In genomic region chr1:27606708-27607238, GRCh38 we compare ENCODE assay signal across 9 cellular contexts. TPM values are rescaled to one million over a fixed set of nuclear protein-coding genes. Genes with fewer than 3 reads are reported as not detected.
DNase-seq lines count a peak whose midpoint lies in the region; ATAC-seq and TF ChIP-seq lines count a peak whose summit lies in the region.
"Had no signal": no experiment of that assay in that cellular context is flagged by ENCODE, and none has a peak within 500 bp of the region (broad histone marks: within the 10 kb centered on the region; RNA-seq: fewer than 3 reads in every experiment).

No MANE protein-coding gene starts in this region.

- H3K27ac ChIP-seq in naive thymus-derived CD4-positive, alpha-beta T cell (ENCODE audit: low read depth, low read length), result no peak overlapping the region
- H3K27ac ChIP-seq in adrenal gland, result no peak overlapping the region

- POLR2A ChIA-PET in naive thymus-derived CD4-positive, alpha-beta T cell (lab: Charles Lee), result interaction anchor here (0.5 to 18.4 kb wide), 10 partner anchors 50 to 446 kb away, joined by 3 to 338 read pairs (median 4); partner anchors contain the start of genes IFI6 and SYTL1

- H3K4me3 ChIP-seq in naive thymus-derived CD4-positive, alpha-beta T cell (ENCODE audit: low read length), result no peak overlapping the region
- H3K4me3 ChIP-seq in adrenal gland, result no peak overlapping the region

- H3K4me1 ChIP-seq in naive thymus-derived CD4-positive, alpha-beta T cell (ENCODE audit: control insufficient read depth in 2 of 2, insufficient read depth in 2 of 2, low read length in 2 of 2), result peaks cover 31 to 32% of the 10 kb centered on the region in 2 donors
- H3K4me1 ChIP-seq in adrenal gland (replicated peaks in 1 of 2), result peaks cover 3 to 10% of the 10 kb centered on the region in 2 donors

- no peak for TF ChIP-seq POLR2A in adrenal gland (IDR thresholded peaks at IDR 0.05)

- WGBS in adrenal gland, 4 donors, result 68 to 77% (median 72%) methylated on average over 3 of the region's 3 CpGs

- H3K4me3 Mint-ChIP-seq in brain, result peak overlapping the region in 1 of 5 experiments; percentile 56
- H3K4me3 Mint-ChIP-seq in naive thymus-derived CD4-positive, alpha-beta T cell, result peak overlapping the region in 3 of 10 donors; percentile 24 to 94 (median 63)

- in situ Hi-C loops in Caki2 (cut with HindIII; ENCODE audit: low pct_unique_long_range_greater_than_20kb, low sequenced_read_pairs), result no loop called here

- peak; percentile 48 for DNase-seq in Caki2 (ENCODE audit: low read depth)
- DNase-seq in M059J (ENCODE audit: low read depth), result peak; percentile 76
- no peak for DNase-seq in naive thymus-derived CD4-positive, alpha-beta T cell
- DNase-seq in middle frontal gyrus (ENCODE audit: extremely low spot score, low spot score), result no peak
- no peak for DNase-seq in inferior parietal cortex (ENCODE audit: extremely low spot score)
- DNase-seq in adrenal gland, result no peak
- no peak for DNase-seq in GOT3 (lab: John Stamatoyannopoulos, UW)

- intact Hi-C loops in naive thymus-derived CD4-positive, alpha-beta T cell (cut with micrococcal nuclease), result loop anchor here (1.0 to 10.0 kb wide), 10 partner anchors 50 to 310 kb away; partner anchors contain the start of genes GPR3 (in 2 of the 2) and TMEM222 (in 1 of the 2)
- intact Hi-C loops in adrenal gland (cut with DNase I), result loop anchor here (2.0 to 5.0 kb wide), 2 partner anchors 56 kb away; no protein-coding TSS in a partner anchor

- H3K36me3 Mint-ChIP-seq in brain, result no peaks in the 10 kb centered on the region
- H3K36me3 Mint-ChIP-seq in naive thymus-derived CD4-positive, alpha-beta T cell, result peaks cover 0 to 2% (median 0%) of the 10 kb centered on the region in 5 donors

- no peaks in the 10 kb centered on the region for H3K27me3 ChIP-seq in naive thymus-derived CD4-positive, alpha-beta T cell (ENCODE audit: control insufficient read depth in 2 of 2, insufficient read depth in 2 of 2, low read length in 2 of 2)
- H3K27me3 ChIP-seq in adrenal gland, result no peaks in the 10 kb centered on the region

- H3K36me3 ChIP-seq in naive thymus-derived CD4-positive, alpha-beta T cell (ENCODE audit: control insufficient read depth in 2 of 3, insufficient read depth in 3 of 3, low read length in 3 of 3), result peaks cover 0 to 8% (median 0%) of the 10 kb centered on the region in 3 experiments
- no peaks in the 10 kb centered on the region for H3K36me3 ChIP-seq in adrenal gland (replicated peaks in 1 of 2)

- TF ChIP-seq CTCF in brain (conservative IDR thresholded peaks at IDR 0.05), result no peak
- TF ChIP-seq CTCF in adrenal gland (IDR thresholded peaks at IDR 0.05), result no peak

- ATAC-seq in naive thymus-derived CD4-positive, alpha-beta T cell, result no peak
- ATAC-seq: right cardiac atrium had no signal

- H3K9me3 Mint-ChIP-seq in brain, result peaks cover 0 to 2% (median 0%) of the 10 kb centered on the region in 5 experiments
- H3K9me3 Mint-ChIP-seq in naive thymus-derived CD4-positive, alpha-beta T cell, result no peaks in the 10 kb centered on the region

- peaks cover 12% of the 10 kb centered on the region for H3K27me3 Mint-ChIP-seq in brain
- H3K27me3 Mint-ChIP-seq in naive thymus-derived CD4-positive, alpha-beta T cell, result no peaks in the 10 kb centered on the region

- H3K9me3 ChIP-seq in naive thymus-derived CD4-positive, alpha-beta T cell (ENCODE audit: control insufficient read depth in 2 of 3, low read length in 3 of 3), result no peaks in the 10 kb centered on the region
- no peaks in the 10 kb centered on the region for H3K9me3 ChIP-seq in adrenal gland (replicated peaks in 1 of 3)

- H3K27ac Mint-ChIP-seq in brain, result peak overlapping the region; percentile 69 to 91 (median 83)
- H3K27ac Mint-ChIP-seq in naive thymus-derived CD4-positive, alpha-beta T cell, result peak overlapping the region in 8 of 9 donors; percentile 42 to 92 (median 77)

- CTCF ChIA-PET in naive thymus-derived CD4-positive, alpha-beta T cell (lab: Charles Lee), result interaction anchor here (0.6 to 18.3 kb wide), 38 partner anchors 8 to 1480 kb away, joined by 3 to 378 read pairs (median 4); partner anchors contain the start of genes GPR3 and IFI6

- H3K4me1 Mint-ChIP-seq in brain, result peaks cover 26% of the 10 kb centered on the region
- H3K4me1 Mint-ChIP-seq in naive thymus-derived CD4-positive, alpha-beta T cell, result peaks cover 12 to 29% (median 25%) of the 10 kb centered on the region in 7 donors

RNA-seq across cellular contexts. Expression of gene AHDC1, which starts 2.8 kb away (rescaled TPM):
- 0.32 and 0.41 TPM in 2 replicates for total RNA-seq in Caki2 (2014; rRNA removed; shearing (Covaris generic); ENCODE audit: low replicate concordance)
- 6.0 and 19.1 TPM in 2 replicates for total RNA-seq in M059J (2014; rRNA removed; shearing (Covaris generic))
- polyA plus RNA-seq in brain (ENCODE audit: insufficient read depth, low read depth, low replicate concordance) (48.8 TPM), adrenal gland (10 to 100 TPM; 10.4 to 98.5 (median 27.0) TPM)
- 10 to 100 TPM; 18.4 to 38.8 (median 21.3) TPM for total RNA-seq in naive thymus-derived CD4-positive, alpha-beta T cell
- polyA plus RNA-seq in naive thymus-derived CD4-positive, alpha-beta T cell, result 1 to 10 TPM in 1 of 2 donors, under 1 TPM in 1; 0.90 to 2.0 TPM
- 100 to 1,000 TPM in 1 of 8 donors, 10 to 100 TPM in 7; 43.9 to 111 (median 71.8) TPM for total RNA-seq in adrenal gland

RNA-seq across cellular contexts. Expression of gene FGR, which starts 28.2 kb away (rescaled TPM):
- not detected in 2 replicates for total RNA-seq in Caki2 (2014; rRNA removed; shearing (Covaris generic); ENCODE audit: low replicate concordance)
- 0.17 TPM in 1 of 2 replicates, not detected in the other for total RNA-seq in M059J (2014; rRNA removed; shearing (Covaris generic))
- polyA plus RNA-seq in brain (ENCODE audit: insufficient read depth, low read depth, low replicate concordance), result 2.7 TPM
- 100 to 1,000 TPM in 1 of 5 experiments, 10 to 100 TPM in 1, 1 to 10 TPM in 2, under 1 TPM in 1; 0.15 to 246 (median 1.9) TPM for total RNA-seq in naive thymus-derived CD4-positive, alpha-beta T cell
- under 1 TPM; 0.70 to 0.72 TPM for polyA plus RNA-seq in naive thymus-derived CD4-positive, alpha-beta T cell
- 10 to 100 TPM in 4 of 8 donors, 1 to 10 TPM in 4; 4.7 to 16.0 (median 10.4) TPM for total RNA-seq in adrenal gland
- 10 to 100 TPM in 2 of 3 donors, 1 to 10 TPM in 1; 6.0 to 51.9 (median 11.3) TPM for polyA plus RNA-seq in adrenal gland

Comparison
In these comparisons a context has a peak if more than half of its experiments do, and no peak if none do; other contexts are left out.
1. DNase-seq: peak in Caki2 (single experiment) and M059J (single experiment); none in naive thymus-derived CD4-positive, alpha-beta T cell (0 of 9), middle frontal gyrus (single experiment), inferior parietal cortex (single experiment), adrenal gland (0 of 7) and GOT3 (single experiment).